ENCODE assay signal across 13 cellular contexts in the genomic region with DNA sequence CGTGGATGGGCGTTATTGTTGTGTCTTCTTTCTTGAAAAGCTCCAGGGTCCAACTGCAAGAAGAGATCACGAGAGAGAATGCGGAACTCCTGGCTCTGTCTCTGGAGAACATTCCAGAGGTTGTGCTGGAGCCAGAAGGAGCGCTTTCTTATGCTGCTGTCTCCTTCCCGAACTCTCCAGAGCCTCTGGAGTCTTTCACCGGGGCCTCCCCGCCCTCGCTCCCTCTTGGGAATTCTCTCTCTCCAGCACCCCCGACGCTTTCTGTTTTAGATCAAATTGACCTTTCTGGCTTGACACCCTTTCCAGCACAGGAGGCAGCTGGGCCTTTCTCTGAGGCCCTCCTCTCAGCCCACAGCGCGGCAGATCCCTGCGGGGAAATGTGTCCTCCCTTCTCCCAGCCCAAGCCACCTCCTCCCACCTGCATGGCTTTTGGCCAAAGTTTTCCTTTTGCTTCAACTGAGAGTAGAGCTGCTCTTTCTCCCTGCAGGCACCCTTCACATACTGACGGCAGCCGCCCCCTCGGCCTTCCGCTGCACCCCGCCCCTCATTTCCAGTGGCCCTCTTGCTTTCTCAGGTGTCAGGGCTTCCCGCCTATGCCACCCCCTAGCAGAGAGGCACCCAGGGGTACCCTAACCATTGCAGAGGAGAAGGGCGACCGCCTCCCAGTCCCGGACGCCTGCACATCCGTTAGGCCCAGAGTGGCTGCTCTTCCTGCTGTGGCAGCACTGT. TPM values are rescaled to one million over a fixed set of nuclear protein-coding genes. Genes with fewer than 3 reads are reported as not detected.
DNase-seq lines count a peak whose midpoint lies in the region; TF ChIP-seq lines count a peak whose summit lies in the region.
"Had no signal": no experiment of that assay in that cellular context is flagged by ENCODE, and none has a peak within 500 bp of the region (broad histone marks: within the 10 kb centered on the region; RNA-seq: fewer than 3 reads in every experiment).

No MANE protein-coding gene starts in this region.

- H3T11ph ChIP-seq in H9 (ENCODE audit: low read length): no peak overlapping the region

- H3K4me3 Mint-ChIP-seq in H9: no peak overlapping the region
- H3K4me3 Mint-ChIP-seq: natural killer cell treated with Interleukin-12 subunit alpha and Interleukin-12 subunit beta and Interleukin-15 and Interleukin-18, amount 100 ng/mL, for 72 hours had no signal

- H3K23me2 ChIP-seq in H9 (ENCODE audit: insufficient read length, low read depth, low read length, poor library complexity, severe bottlenecking): no peaks in the 10 kb centered on the region

- H2BK15ac ChIP-seq in H9 (ENCODE audit: low read depth, low read length): no peak overlapping the region

- H3K4me1 ChIP-seq in H9 (ENCODE audit: insufficient read depth, low read length) (no peaks in the 10 kb centered on the region), duodenal mucosa (ENCODE audit: control insufficient read depth in 1 of 2, insufficient read depth in 2 of 2, low read length in 2 of 2) (peaks cover 12 to 16% of the 10 kb centered on the region in 2 donors), muscle layer of colon (ENCODE audit: insufficient read depth, low read length) (peaks cover 13% of the 10 kb centered on the region)

- H3K9me3 ChIP-seq in H9 (ENCODE audit: control insufficient read depth, low read depth, low read length) (no peaks in the 10 kb centered on the region), duodenal mucosa (ENCODE audit: control insufficient read depth in 1 of 2, low read length in 2 of 2) (no peaks in the 10 kb centered on the region), muscle layer of colon (ENCODE audit: low read length) (no peaks in the 10 kb centered on the region)

- WGBS in H9 (ENCODE audit: extremely low coverage, insufficient read length, low lambda C conversion rate): no CpG with 5 or more reads among the region's 25 CpGs

- no peak overlapping the region for H3K18ac ChIP-seq in H9 (ENCODE audit: insufficient read length, low read depth, low read length)

- H2BK20ac ChIP-seq in H9 (ENCODE audit: low read depth, low read length, poor library complexity, severe bottlenecking): no peak overlapping the region

- peaks cover 11 to 14% of the 10 kb centered on the region in 2 experiments for H3K4me1 Mint-ChIP-seq in H9

- H3K14ac ChIP-seq in H9 (ENCODE audit: insufficient read depth, low read length): peak overlapping the region; percentile 34; the same call in 1 of the 2 replicates

- H3K36me3 ChIP-seq in duodenal mucosa (ENCODE audit: control insufficient read depth in 1 of 2, insufficient read depth in 2 of 2, low read length in 2 of 2): no peaks in the 10 kb centered on the region
- no peaks in the 10 kb centered on the region for H3K36me3 ChIP-seq in muscle layer of colon (ENCODE audit: insufficient read depth, low read length)

- CTCF ChIA-PET in HEK293T (lab: Yijun Ruan, JAX): interaction anchor here (0.6 kb wide), 1 partner anchor 73 kb away, joined by 3 read pairs; no protein-coding TSS in a partner anchor

- no peak overlapping the region for H3K56ac ChIP-seq in H9 (ENCODE audit: insufficient read length, low read depth, low read length)

- H3K36me3 Mint-ChIP-seq in H9 (ENCODE audit: insufficient read depth in 1 of 3, low read depth in 3 of 3): peaks cover 0 to 12% (median 7%) of the 10 kb centered on the region in 3 experiments; a peak in 5 of 7 replicates
- H3K36me3 Mint-ChIP-seq: natural killer cell treated with Interleukin-12 subunit alpha and Interleukin-12 subunit beta and Interleukin-15 and Interleukin-18, amount 100 ng/mL, for 72 hours had no signal

- no peaks in the 10 kb centered on the region for H3K79me2 ChIP-seq in H9 (ENCODE audit: insufficient read depth, low read length)

- H3K27me3 ChIP-seq in H9 (ENCODE audit: insufficient read depth, low read length) (no peaks in the 10 kb centered on the region), duodenal mucosa (ENCODE audit: control insufficient read depth in 1 of 2, insufficient read depth in 2 of 2, low read length in 2 of 2) (peaks cover 0 to 3% of the 10 kb centered on the region in 2 donors), muscle layer of colon (ENCODE audit: control insufficient read depth in 1 of 2, insufficient read depth in 2 of 2, low read length in 2 of 2) (no peaks in the 10 kb centered on the region)

- H2AK5ac ChIP-seq in H9 (ENCODE audit: insufficient read length, low read length): no peak overlapping the region

- POLR2A ChIA-PET in HEK293T (lab: Yijun Ruan, JAX): no interaction called here

- no peak overlapping the region for H3K4me2 ChIP-seq in H9 (ENCODE audit: insufficient read depth, insufficient read length, low read length)

- H4K91ac ChIP-seq in H9 (ENCODE audit: insufficient read length, low read depth, low read length): no peak overlapping the region

- H3K9ac ChIP-seq in H9 (ENCODE audit: extremely low read depth, insufficient read length, low read length) (no peak overlapping the region), duodenal mucosa (ENCODE audit: low read depth in 1 of 2, low read length in 2 of 2) (peak overlapping the region in 1 of 2 donors; percentile 28), muscle layer of colon (ENCODE audit: low read length) (no peak overlapping the region)

- TF ChIP-seq CTCF in AG10803 (conservative IDR thresholded peaks at IDR 0.05; ENCODE audit: low read length): no peak
- no peak for TF ChIP-seq CTCF in H9 (conservative IDR thresholded peaks at IDR 0.05)

- H2BK120ac ChIP-seq in H9 (ENCODE audit: low read depth, low read length, poor library complexity, severe bottlenecking): no peak overlapping the region

- no peak overlapping the region for H3K23ac ChIP-seq in H9 (ENCODE audit: insufficient read length, low read depth, low read length)

- no peak overlapping the region for H3K4me3 ChIP-seq in AG10803 (ENCODE audit: low read length)
- peak overlapping the region; percentile 44 to 61 for H3K4me3 ChIP-seq in duodenal mucosa (ENCODE audit: low read depth in 1 of 2, low read length in 2 of 2)
- H3K4me3 ChIP-seq in muscle layer of colon (ENCODE audit: low read depth in 1 of 2, low read length in 2 of 2): peak overlapping the region; percentile 26 to 48

- no peak overlapping the region for H4K5ac ChIP-seq in H9 (ENCODE audit: insufficient read length, low read depth, low read length)

- H3K27ac ChIP-seq in H9 (ENCODE audit: insufficient read length, low read depth, low read length) (no peak overlapping the region), duodenal mucosa (ENCODE audit: low read depth, low read length) (no peak overlapping the region), muscle layer of colon (ENCODE audit: low read depth, low read length) (peak overlapping the region; percentile 56)
- H3K27ac ChIP-seq: C4-2B had no signal

- H3K27ac Mint-ChIP-seq in H9: peak overlapping the region in 1 of 3 experiments; percentile 59; a peak in 1 of 7 replicates
- H3K27ac Mint-ChIP-seq: natural killer cell treated with Interleukin-12 subunit alpha and Interleukin-12 subunit beta and Interleukin-15 and Interleukin-18, amount 100 ng/mL, for 72 hours had no signal

- peak overlapping the region; percentile 42 for H2AFZ ChIP-seq in H9 (ENCODE audit: low read length)

- H4K8ac ChIP-seq in H9 (replicated peaks; ENCODE audit: insufficient read length, low read depth, low read length): no peak overlapping the region

- H3K79me1 ChIP-seq in H9 (ENCODE audit: insufficient read depth, low read depth, low read length, poor library complexity, severe bottlenecking): no peaks in the 10 kb centered on the region

- no peak overlapping the region for H2BK5ac ChIP-seq in H9 (ENCODE audit: insufficient read length, low read length)

- no peak overlapping the region for H3K4ac ChIP-seq in H9 (ENCODE audit: low read depth, low read length)

- H3K27me3 Mint-ChIP-seq in H9 (ENCODE audit: low read depth): peaks cover 4% of the 10 kb centered on the region

- DNase-seq in AG10803 (ENCODE audit: low read depth) (peak; percentile 6), H9 (no peak), AG08396 (ENCODE audit: low spot score) (no peak), anterior cingulate cortex (lab: John Stamatoyannopoulos, UW) (no peak), HEK293T (ENCODE audit: extremely low spot score) (no peak)
- DNase-seq in activated CD4-positive, alpha-beta T cell treated with anti-CD3 and anti-CD28 coated beads for 4 hours: no peak
- DNase-seq: Karpas-422; NCI-H510A treated with DMSO at 0.1 percent for 48 hours; stimulated activated CD4-positive, alpha-beta T cell treated with anti-CD3 and anti-CD28 coated beads, Interleukin-15, amount 100 ng/mL, for 24 hours had no signal

- H4K20me1 ChIP-seq in H9 (ENCODE audit: control insufficient read depth, insufficient read depth, insufficient read length): no peaks in the 10 kb centered on the region

- peaks cover 5 to 14% of the 10 kb centered on the region in 2 experiments; a peak in 4 of 5 replicates for H3K9me3 Mint-ChIP-seq in H9
- H3K9me3 Mint-ChIP-seq: natural killer cell treated with Interleukin-12 subunit alpha and Interleukin-12 subunit beta and Interleukin-15 and Interleukin-18, amount 100 ng/mL, for 72 hours had no signal

- no peak overlapping the region for H2BK12ac ChIP-seq in H9 (ENCODE audit: insufficient read length, low read depth, low read length)

TF ChIP-seq in HEK293T, 16 proteins besides CTCF, POLR2A, EP300 and RAD21:
- TF ChIP-seq FOXM1 (IDR thresholded peaks at IDR 0.05; ENCODE audit: borderline replicate concordance) (no peak), FOXA1 (IDR thresholded peaks at IDR 0.05) (no peak), PKNOX1 (IDR thresholded peaks at IDR 0.05) (no peak), LEF1 (IDR thresholded peaks at IDR 0.05; ENCODE audit: borderline replicate concordance) (no peak), ARNT (IDR thresholded peaks at IDR 0.05) (no peak), BHLHE40 (IDR thresholded peaks at IDR 0.05; ENCODE audit: borderline replicate concordance) (no peak), NFRKB (IDR thresholded peaks at IDR 0.05) (no peak), FOXK2 (IDR thresholded peaks at IDR 0.05) (no peak), CTBP1 (IDR thresholded peaks at IDR 0.05; ENCODE audit: borderline replicate concordance) (no peak), ELF4 (IDR thresholded peaks at IDR 0.05) (no peak), SP1 (IDR thresholded peaks at IDR 0.05) (no peak), HDGF (IDR thresholded peaks at IDR 0.05; ENCODE audit: borderline replicate concordance) (no peak), L3MBTL2 (conservative IDR thresholded peaks at IDR 0.05) (no peak), SUZ12 (IDR thresholded peaks at IDR 0.05) (no peak), ZNF384 (IDR thresholded peaks at IDR 0.05) (no peak)

RNA-seq across cellular contexts. Expression of gene CCR6, which starts 6.6 kb away (rescaled TPM):
- not detected in 2 replicates for total RNA-seq in H9 (2021)

RNA-seq across cellular contexts. Expression of gene GPR31, which starts 41.5 kb away (rescaled TPM):
- not detected in 2 replicates for total RNA-seq in H9 (2021)
- total RNA-seq: natural killer cell treated with Interleukin-12 subunit alpha and Interleukin-12 subunit beta and Interleukin-15 and Interleukin-18, amount 100 ng/mL, for 72 hours had no signal
